Comparison of ENCODE assay signal across 1 cellular context in the genomic region with DNA sequence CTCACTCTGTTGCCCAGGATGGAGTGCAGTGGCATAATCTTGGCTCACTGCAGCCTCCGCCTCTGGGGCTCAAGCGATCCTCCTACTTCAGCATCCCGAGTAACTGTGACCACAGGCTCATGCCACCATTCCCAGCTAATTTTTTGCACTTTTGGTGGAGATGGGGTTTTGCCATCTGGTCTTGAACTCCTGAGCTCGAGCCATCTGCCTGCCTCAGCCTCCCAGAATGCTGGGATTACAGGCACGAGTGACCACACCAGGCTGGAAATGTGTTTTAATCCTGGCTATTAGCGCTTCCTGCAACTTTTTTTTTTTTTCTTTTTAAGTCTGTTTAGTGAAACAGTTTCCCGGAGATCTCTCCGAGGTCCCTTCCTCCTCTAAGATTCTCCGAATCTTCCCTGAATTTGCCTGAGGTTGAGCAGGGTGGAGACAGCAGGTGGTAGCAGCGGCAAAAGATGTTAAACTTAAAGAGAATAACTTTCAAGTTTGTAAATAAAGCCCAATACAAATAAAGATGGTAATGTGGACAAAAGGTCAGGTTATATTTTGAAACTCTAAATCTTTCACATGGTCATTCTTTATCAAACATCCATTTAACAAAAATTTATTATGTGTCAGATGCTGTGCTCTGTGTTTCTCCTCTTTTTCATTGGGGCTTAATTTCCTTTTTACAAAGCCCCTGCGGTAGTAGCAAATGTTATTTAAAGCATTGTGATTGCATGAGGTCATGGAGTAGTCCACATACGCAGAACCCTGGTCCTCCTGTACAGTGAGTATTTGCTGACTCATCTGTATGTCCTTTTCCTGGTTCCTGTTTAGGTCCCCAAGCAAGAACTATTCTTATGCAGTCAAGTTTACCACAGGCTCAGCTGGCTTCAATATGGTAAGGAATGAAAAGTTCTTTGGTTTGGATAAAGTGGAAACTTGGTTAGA.
TF ChIP-seq lines count a peak whose summit lies in the region.

No MANE protein-coding gene starts in this region.

TF ChIP-seq in HepG2, 621 proteins besides CTCF, POLR2A, EP300 and RAD21 (continued from another document):
- TF ChIP-seq PRPF4 (IDR thresholded peaks at IDR 0.05; ENCODE audit: low read depth, low read length, poor library complexity, severe bottlenecking) (no peak), NFE2L2 (IDR thresholded peaks at IDR 0.05; ENCODE audit: low read length) (peak; percentile 94), ZNF333 (CRISPR knock-in tag; IDR thresholded peaks at IDR 0.05; ENCODE audit: borderline replicate concordance) (no peak), MTF2 (CRISPR knock-in tag; IDR thresholded peaks at IDR 0.05; ENCODE audit: borderline replicate concordance) (no peak), MAFK (conservative IDR thresholded peaks at IDR 0.05 in 1 of 2, IDR thresholded peaks at IDR 0.05 in 1 of 2; ENCODE audit: low read length in 2 of 2) (peak; percentile 100), ZNF546 (CRISPR knock-in tag; conservative IDR thresholded peaks at IDR 0.05) (no peak), ZNF317 (CRISPR knock-in tag; IDR thresholded peaks at IDR 0.05) (no peak), NFE2 (CRISPR knock-in tag; IDR thresholded peaks at IDR 0.05) (peak; percentile 84; the same call in 1 of the 2 replicates)
- TF ChIP-seq, protein P1, sequence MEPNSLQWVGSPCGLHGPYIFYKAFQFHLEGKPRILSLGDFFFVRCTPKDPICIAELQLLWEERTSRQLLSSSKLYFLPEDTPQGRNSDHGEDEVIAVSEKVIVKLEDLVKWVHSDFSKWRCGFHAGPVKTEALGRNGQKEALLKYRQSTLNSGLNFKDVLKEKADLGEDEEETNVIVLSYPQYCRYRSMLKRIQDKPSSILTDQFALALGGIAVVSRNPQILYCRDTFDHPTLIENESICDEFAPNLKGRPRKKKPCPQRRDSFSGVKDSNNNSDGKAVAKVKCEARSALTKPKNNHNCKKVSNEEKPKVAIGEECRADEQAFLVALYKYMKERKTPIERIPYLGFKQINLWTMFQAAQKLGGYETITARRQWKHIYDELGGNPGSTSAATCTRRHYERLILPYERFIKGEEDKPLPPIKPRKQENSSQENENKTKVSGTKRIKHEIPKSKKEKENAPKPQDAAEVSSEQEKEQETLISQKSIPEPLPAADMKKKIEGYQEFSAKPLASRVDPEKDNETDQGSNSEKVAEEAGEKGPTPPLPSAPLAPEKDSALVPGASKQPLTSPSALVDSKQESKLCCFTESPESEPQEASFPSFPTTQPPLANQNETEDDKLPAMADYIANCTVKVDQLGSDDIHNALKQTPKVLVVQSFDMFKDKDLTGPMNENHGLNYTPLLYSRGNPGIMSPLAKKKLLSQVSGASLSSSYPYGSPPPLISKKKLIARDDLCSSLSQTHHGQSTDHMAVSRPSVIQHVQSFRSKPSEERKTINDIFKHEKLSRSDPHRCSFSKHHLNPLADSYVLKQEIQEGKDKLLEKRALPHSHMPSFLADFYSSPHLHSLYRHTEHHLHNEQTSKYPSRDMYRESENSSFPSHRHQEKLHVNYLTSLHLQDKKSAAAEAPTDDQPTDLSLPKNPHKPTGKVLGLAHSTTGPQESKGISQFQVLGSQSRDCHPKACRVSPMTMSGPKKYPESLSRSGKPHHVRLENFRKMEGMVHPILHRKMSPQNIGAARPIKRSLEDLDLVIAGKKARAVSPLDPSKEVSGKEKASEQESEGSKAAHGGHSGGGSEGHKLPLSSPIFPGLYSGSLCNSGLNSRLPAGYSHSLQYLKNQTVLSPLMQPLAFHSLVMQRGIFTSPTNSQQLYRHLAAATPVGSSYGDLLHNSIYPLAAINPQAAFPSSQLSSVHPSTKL (CRISPR knock-in tag; IDR thresholded peaks at IDR 0.05), result 0 out of 2 replicates have a peak, but pooled peaks have one; percentile 10
- TF ChIP-seq, protein P2, sequence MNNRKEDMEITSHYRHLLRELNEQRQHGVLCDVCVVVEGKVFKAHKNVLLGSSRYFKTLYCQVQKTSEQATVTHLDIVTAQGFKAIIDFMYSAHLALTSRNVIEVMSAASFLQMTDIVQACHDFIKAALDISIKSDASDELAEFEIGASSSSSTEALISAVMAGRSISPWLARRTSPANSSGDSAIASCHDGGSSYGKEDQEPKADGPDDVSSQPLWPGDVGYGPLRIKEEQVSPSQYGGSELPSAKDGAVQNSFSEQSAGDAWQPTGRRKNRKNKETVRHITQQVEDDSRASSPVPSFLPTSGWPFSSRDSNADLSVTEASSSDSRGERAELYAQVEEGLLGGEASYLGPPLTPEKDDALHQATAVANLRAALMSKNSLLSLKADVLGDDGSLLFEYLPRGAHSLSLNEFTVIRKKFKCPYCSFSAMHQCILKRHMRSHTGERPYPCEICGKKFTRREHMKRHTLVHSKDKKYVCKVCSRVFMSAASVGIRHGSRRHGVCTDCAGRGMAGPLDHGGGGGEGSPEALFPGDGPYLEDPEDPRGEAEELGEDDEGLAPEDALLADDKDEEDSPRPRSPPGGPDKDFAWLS (CRISPR knock-in tag; IDR thresholded peaks at IDR 0.05; ENCODE audit: borderline replicate concordance), result no peak
